Comparison of ENCODE assay signal across 8 cellular contexts in the genomic region with DNA sequence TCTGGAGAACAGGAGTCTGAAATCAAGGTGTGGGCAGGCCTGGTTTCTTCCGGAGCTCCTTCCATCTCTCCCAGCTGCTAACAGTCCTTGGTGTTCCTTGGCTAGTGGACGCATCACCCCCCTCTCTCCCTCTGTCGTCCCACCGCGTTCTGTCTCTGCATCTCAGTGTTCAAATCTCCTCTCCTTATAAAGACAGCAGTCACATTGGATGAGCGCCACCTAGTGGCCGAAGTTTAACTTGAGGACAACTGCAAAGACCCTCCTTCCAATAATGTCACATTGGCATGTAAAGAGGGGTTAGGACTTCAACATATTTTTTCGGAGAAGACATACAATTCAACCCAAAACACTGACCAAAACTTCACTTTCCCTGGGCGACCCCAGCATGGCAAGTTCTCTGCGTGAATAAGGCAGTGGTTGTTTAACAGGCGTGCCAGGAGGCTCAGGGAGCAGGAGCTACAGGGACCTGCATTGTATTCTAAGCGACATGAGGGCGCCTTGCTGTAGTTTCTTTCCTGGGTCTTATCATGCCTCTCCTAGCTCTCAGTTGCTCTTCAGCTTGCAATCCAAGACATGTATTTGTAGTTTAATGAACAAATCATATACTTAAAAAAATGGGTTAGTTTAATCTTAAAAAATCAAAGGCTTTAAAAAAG. TPM values are rescaled to one million over a fixed set of nuclear protein-coding genes. Genes with fewer than 3 reads are reported as not detected.
A peak's percentile ranks its signal among the peaks of the same experiment; 100 is the strongest.
DNase-seq lines count a peak whose midpoint lies in the region; ATAC-seq, FAIRE-seq and TF ChIP-seq lines count a peak whose summit lies in the region.

No MANE protein-coding gene starts in this region.

- no peak overlapping the region for H3K4me3 Mint-ChIP-seq in activated T-cell treated with anti-CD3 and anti-CD28 coated beads, Interleukin-2, amount 50 U/mL, for 24 hours

- no peak for TF ChIP-seq EP300 in ovary (IDR thresholded peaks at IDR 0.05)

- H3K27me3 Mint-ChIP-seq in activated T-cell treated with anti-CD3 and anti-CD28 coated beads, Interleukin-2, amount 50 U/mL, for 24 hours: peaks cover 16% of the 10 kb centered on the region

- TF ChIP-seq CTCF in fibroblast of villous mesenchyme (IDR thresholded peaks at IDR 0.05; ENCODE audit: insufficient read depth, low read depth, low read length) (peak; percentile 83), ovary (IDR thresholded peaks at IDR 0.05) (peak; percentile 57 to 66 (median 63))

- no peaks in the 10 kb centered on the region for H3K36me3 ChIP-seq in ovary

- no peaks in the 10 kb centered on the region for H3K4me1 Mint-ChIP-seq in activated T-cell treated with anti-CD3 and anti-CD28 coated beads, Interleukin-2, amount 50 U/mL, for 24 hours (ENCODE audit: low read depth)

- no peak overlapping the region for H3K4me3 ChIP-seq in Jurkat, Clone E6-1 (ENCODE audit: low read length)
- H3K4me3 ChIP-seq in fibroblast of villous mesenchyme (ENCODE audit: low read depth, low read length) (no peak overlapping the region), ovary (no peak overlapping the region)

- peak; percentile 37 for FAIRE-seq in urothelium cell line (lab: Jason Lieb, UNC)

- intact Hi-C loops in ovary (cut with DNase I): loop anchor here (5.0 to 10.0 kb wide), 6 partner anchors 57 to 402 kb away; a partner anchor contains a TSS

- TF ChIP-seq POLR2A in ovary (IDR thresholded peaks at IDR 0.05): no peak

- H3K9me3 ChIP-seq in ovary: no peaks in the 10 kb centered on the region

- H3K27ac Mint-ChIP-seq in activated T-cell treated with anti-CD3 and anti-CD28 coated beads, Interleukin-2, amount 50 U/mL, for 24 hours: no peak overlapping the region

- peak; percentile 63 for ATAC-seq in GM19467 (IDR thresholded peaks at IDR 0.05; ENCODE audit: unreplicated experiment)

- no peaks in the 10 kb centered on the region for H3K9me3 Mint-ChIP-seq in activated T-cell treated with anti-CD3 and anti-CD28 coated beads, Interleukin-2, amount 50 U/mL, for 24 hours

- H3K4me1 ChIP-seq in ovary (ENCODE audit: insufficient read depth): peaks cover 4% of the 10 kb centered on the region

- DNase-seq in COLO668 (lab: John Stamatoyannopoulos, UW; ENCODE audit: unreplicated experiment) (peak; percentile 82), OCI-M2 (lab: John Stamatoyannopoulos, UW; ENCODE audit: unreplicated experiment) (peak; percentile 32), fibroblast of villous mesenchyme (ENCODE audit: low read depth) (peak; percentile 92), ovary (peak; percentile 73 to 82 (median 80)), urothelium cell line (ENCODE audit: low spot score) (peak; percentile 73)
- peak; percentile 68 for DNase-seq in Jurkat, Clone E6-1 (ENCODE audit: low read depth, low spot score)
- DNase-seq in activated T-cell treated with anti-CD3 and anti-CD28 coated beads, Interleukin-2, amount 50 U/mL, for 24 hours: peak; percentile 67

- no peaks in the 10 kb centered on the region for H3K36me3 Mint-ChIP-seq in activated T-cell treated with anti-CD3 and anti-CD28 coated beads, Interleukin-2, amount 50 U/mL, for 24 hours (ENCODE audit: low read depth)

- H3K27me3 ChIP-seq in ovary: no peaks in the 10 kb centered on the region

- no peak overlapping the region for H3K27ac ChIP-seq in ovary

- WGBS in ovary, 3 donors: 27 to 36% (median 28%) methylated on average over 13 of the region's 13 CpGs

RNA-seq across cellular contexts. Expression of a gene that starts 27.9 kb away (rescaled TPM):
- polyA plus RNA-seq in Jurkat, Clone E6-1 (2012; ENCODE audit: insufficient read depth, insufficient read length): not detected
- total RNA-seq in fibroblast of villous mesenchyme (126 and 127 TPM in 2 replicates), ovary (10 to 100 TPM; 18.0 to 59.5 (median 38.3) TPM)
- 10 to 100 TPM; 39.5 to 59.1 TPM for polyA plus RNA-seq in ovary

Comparison
In these comparisons a context has a peak if more than half of its experiments do, and no peak if none do; other contexts are left out.
1. DNase-seq: peak in every context shown above with its lines; median percentile 92 in fibroblast of villous mesenchyme; 82 in COLO668; 80 in ovary; 73 in urothelium cell line; 68 in Jurkat, Clone E6-1; 67 in activated T-cell treated with anti-CD3 and anti-CD28 coated beads, Interleukin-2, amount 50 U/mL, for 24 hours; 32 in OCI-M2.